8 cellular contexts compared by ENCODE assay signal in the genomic region with DNA sequence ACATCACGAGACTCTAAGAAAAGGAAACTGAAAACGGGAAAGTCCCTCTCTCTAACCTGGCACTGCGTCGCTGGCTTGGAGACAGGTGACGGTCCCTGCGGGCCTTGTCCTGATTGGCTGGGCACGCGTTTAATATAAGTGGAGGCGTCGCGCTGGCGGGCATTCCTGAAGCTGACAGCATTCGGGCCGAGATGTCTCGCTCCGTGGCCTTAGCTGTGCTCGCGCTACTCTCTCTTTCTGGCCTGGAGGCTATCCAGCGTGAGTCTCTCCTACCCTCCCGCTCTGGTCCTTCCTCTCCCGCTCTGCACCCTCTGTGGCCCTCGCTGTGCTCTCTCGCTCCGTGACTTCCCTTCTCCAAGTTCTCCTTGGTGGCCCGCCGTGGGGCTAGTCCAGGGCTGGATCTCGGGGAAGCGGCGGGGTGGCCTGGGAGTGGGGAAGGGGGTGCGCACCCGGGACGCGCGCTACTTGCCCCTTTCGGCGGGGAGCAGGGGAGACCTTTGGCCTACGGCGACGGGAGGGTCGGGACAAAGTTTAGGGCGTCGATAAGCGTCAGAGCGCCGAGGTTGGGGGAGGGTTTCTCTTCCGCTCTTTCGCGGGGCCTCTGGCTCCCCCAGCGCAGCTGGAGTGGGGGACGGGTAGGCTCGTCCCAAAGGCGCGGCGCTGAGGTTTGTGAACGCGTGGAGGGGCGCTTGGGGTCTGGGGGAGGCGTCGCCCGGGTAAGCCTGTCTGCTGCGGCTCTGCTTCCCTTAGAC. TPM values are rescaled to one million over a fixed set of nuclear protein-coding genes. Genes with fewer than 3 reads are reported as not detected.
A peak's percentile ranks its signal among the peaks of the same experiment; 100 is the strongest.
DNase-seq lines count a peak whose midpoint lies in the region; ATAC-seq and TF ChIP-seq lines count a peak whose summit lies in the region.

A gene (plus strand): TSS at position 162 of the 752 bp plus-strand sequence. CDS start 30 bp downstream, at position 192.

- peak within 1 kb of the TSS; percentile 99 for H3K27ac Mint-ChIP-seq in chondrocyte (ENCODE audit: unreplicated experiment)

- peak; percentile 100 for TF ChIP-seq POLR2A in GM19193 (IDR thresholded peaks at IDR 0.05; ENCODE audit: extremely low read depth, insufficient read depth, insufficient read length)

- DNase-seq in AML-193 (lab: John Stamatoyannopoulos, UW) (peak; percentile 88 to 95), NCI-H510A treated with DMSO at 0.1 percent for 48 hours (lab: John Stamatoyannopoulos, UW) (peak; percentile 88), chondrocyte (ENCODE audit: low spot score) (peak; percentile 96), kidney glomerular epithelial cell (lab: John Stamatoyannopoulos, UW) (peak; percentile 89)
- peak; percentile 91 to 95 for DNase-seq in activated CD4-positive, alpha-beta T cell treated with anti-CD3 and anti-CD28 coated beads for 24 hours (ENCODE audit: low read depth in 2 of 2)
- peak; percentile 93 to 96 for DNase-seq in stimulated activated CD4-positive, alpha-beta T cell treated with anti-CD3 and anti-CD28 coated beads, Interleukin-1b, Interleukin-23, amount 100 ng/mL, for 1 hour (ENCODE audit: low read depth in 2 of 2)

- no peak for TF ChIP-seq CTCF in chondrocyte (IDR thresholded peaks at IDR 0.05)

- H3K4me1 Mint-ChIP-seq in chondrocyte (ENCODE audit: low read depth) = peaks cover 28% of the 10 kb centered on the region

- H3K4me3 Mint-ChIP-seq in chondrocyte (ENCODE audit: unreplicated experiment) = peak within 1 kb of the TSS; percentile 99

- peaks cover 10% of the 10 kb centered on the region for H3K36me3 Mint-ChIP-seq in chondrocyte (ENCODE audit: low read depth)

- H3K9me3 Mint-ChIP-seq in chondrocyte (ENCODE audit: low read depth) = no peaks in the 10 kb centered on the region

- peak; percentile 79 for ATAC-seq in HG03439 (IDR thresholded peaks at IDR 0.05; ENCODE audit: unreplicated experiment)

- no peaks in the 10 kb centered on the region for H3K27me3 Mint-ChIP-seq in chondrocyte (ENCODE audit: low read depth)

RNA-seq across cellular contexts. Expression of the gene that starts here (rescaled TPM):
- total RNA-seq in chondrocyte = 496 to 595 TPM (median 582 TPM) in 3 replicates

Comparison
In these comparisons a context has a peak if more than half of its experiments do, and no peak if none do; other contexts are left out.
1. Peak in every context shown above with its lines: DNase-seq and ATAC-seq.